ENCODE assay signal across 16 cellular contexts in genomic region chr19:13269348-13269747, GRCh38.
DNase-seq lines count a peak whose midpoint lies in the region; ATAC-seq and TF ChIP-seq lines count a peak whose summit lies in the region.
"Had no signal": no experiment of that assay in that cellular context is flagged by ENCODE, and none has a peak within 500 bp of the region (broad histone marks: within the 10 kb centered on the region; RNA-seq: fewer than 3 reads in every experiment).

No MANE protein-coding gene starts in this region.

- H3K9me3 Mint-ChIP-seq in type B pancreatic cell, result no peaks in the 10 kb centered on the region
- H3K9me3 Mint-ChIP-seq: CD4-positive, alpha-beta T cell; IgD-negative memory B cell had no signal

- DNase-seq in DMS 273 (lab: John Stamatoyannopoulos, UW; ENCODE audit: unreplicated experiment) (peak; percentile 63), DMS 273 treated with DMSO at 0.1 percent for 48 hours (lab: John Stamatoyannopoulos, UW) (no peak), NCI-H1694 treated with DMSO at 0.1 percent for 48 hours (lab: John Stamatoyannopoulos, UW) (peak; percentile 49), cerebellum (ENCODE audit: low spot score) (peak; percentile 34), NCI-H524 (lab: John Stamatoyannopoulos, UW) (no peak), type B pancreatic cell (ENCODE audit: extremely low spot score, unreplicated experiment) (no peak)
- DNase-seq: AML-193; Caco-2; CD4-positive, alpha-beta T cell; DMS79 treated with DMSO at 0.1 percent for 48 hours; GOT3; H9 had no signal

- H3K4me3 Mint-ChIP-seq in type B pancreatic cell, result no peak overlapping the region
- H3K4me3 Mint-ChIP-seq: CD4-positive, alpha-beta T cell; H9 had no signal

- H3K27me3 Mint-ChIP-seq in type B pancreatic cell, result peaks cover 5% of the 10 kb centered on the region
- H3K27me3 Mint-ChIP-seq: CD4-positive, alpha-beta T cell; IgD-negative memory B cell had no signal

- no peaks in the 10 kb centered on the region for H3K4me1 Mint-ChIP-seq in type B pancreatic cell (ENCODE audit: unreplicated experiment)

- no peak overlapping the region for H3K27ac Mint-ChIP-seq in type B pancreatic cell
- H3K27ac Mint-ChIP-seq: CD4-positive, alpha-beta T cell; IgD-negative memory B cell had no signal

- no peak for TF ChIP-seq CTCF in type B pancreatic cell (conservative IDR thresholded peaks at IDR 0.05)

- H3K36me3 Mint-ChIP-seq in type B pancreatic cell, result no peaks in the 10 kb centered on the region
- H3K36me3 Mint-ChIP-seq: IgD-negative memory B cell had no signal

- no peak for ATAC-seq in HG02759 (IDR thresholded peaks at IDR 0.05; ENCODE audit: unreplicated experiment)
- ATAC-seq: A549, GM12878 had no signal

Comparison
In these comparisons a context has a peak if more than half of its experiments do, and no peak if none do; other contexts are left out.
1. DNase-seq: peak in DMS 273 (single experiment), NCI-H1694 treated with DMSO at 0.1 percent for 48 hours (single experiment) and cerebellum (single experiment); none in DMS 273 treated with DMSO at 0.1 percent for 48 hours (single experiment), NCI-H524 (0 of 2) and type B pancreatic cell (single experiment).